In the genomic region with DNA sequence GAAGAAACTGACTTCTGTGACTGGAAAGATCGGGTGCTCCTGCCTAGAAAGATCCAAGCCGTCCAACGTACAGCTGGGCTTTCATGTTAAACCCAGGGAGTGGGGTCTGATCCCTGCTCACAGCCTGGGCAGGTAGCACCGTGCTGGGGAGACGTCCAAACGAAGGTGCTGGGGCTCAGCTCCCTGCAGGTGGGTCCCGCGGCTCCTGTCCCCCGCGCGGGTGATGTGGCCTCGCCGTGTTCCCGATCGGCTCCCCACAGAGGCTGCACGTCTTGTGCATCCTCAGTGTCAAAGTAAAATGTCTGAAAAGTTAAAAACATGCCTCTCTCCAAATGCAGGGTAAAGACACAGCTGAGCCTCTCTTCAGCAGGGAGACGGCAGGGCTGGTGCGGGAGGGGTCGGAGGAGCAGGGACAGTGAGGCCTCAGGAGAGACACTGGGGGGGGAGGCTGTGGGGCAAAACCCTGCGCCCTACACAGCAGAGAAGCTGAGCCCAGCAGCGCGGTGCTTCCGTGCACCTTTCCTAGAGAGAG, we compare ENCODE assay signal across 11 cellular contexts. TPM values are rescaled to one million over a fixed set of nuclear protein-coding genes. Genes with fewer than 3 reads are reported as not detected.
DNase-seq lines count a peak whose midpoint lies in the region; ATAC-seq and TF ChIP-seq lines count a peak whose summit lies in the region.
"Had no signal": no experiment of that assay in that cellular context is flagged by ENCODE, and none has a peak within 500 bp of the region (broad histone marks: within the 10 kb centered on the region; RNA-seq: fewer than 3 reads in every experiment).

No MANE protein-coding gene starts in this region.

- no peak for TF ChIP-seq POLR2A in gastrocnemius medialis (IDR thresholded peaks at IDR 0.05)

- H3K4me3 ChIP-seq in ACC112 (ENCODE audit: low read depth, low read length) (no peak overlapping the region), right atrium auricular region (no peak overlapping the region), gastrocnemius medialis (no peak overlapping the region)

- H3K9me3 ChIP-seq in T-helper 17 cell (ENCODE audit: control insufficient read depth, low read length, poor library complexity, severe bottlenecking) = no peaks in the 10 kb centered on the region
- peaks cover 0 to 10% of the 10 kb centered on the region in 2 donors for H3K9me3 ChIP-seq in right atrium auricular region
- H3K9me3 ChIP-seq in gastrocnemius medialis = no peaks in the 10 kb centered on the region

- H3K36me3 ChIP-seq in ACC112 (ENCODE audit: insufficient read depth, low read length) = no peaks in the 10 kb centered on the region
- no peaks in the 10 kb centered on the region for H3K36me3 ChIP-seq in right atrium auricular region
- no peaks in the 10 kb centered on the region for H3K36me3 ChIP-seq in gastrocnemius medialis

- peak overlapping the region; percentile 50 for H3K4me3 Mint-ChIP-seq in T-helper 17 cell

- ATAC-seq in T-helper 17 cell (no peak), gastrocnemius medialis (no peak)

- DNase-seq in T-helper 17 cell (no peak), right atrium auricular region (ENCODE audit: low spot score) (peak; percentile 36), gastrocnemius medialis (no peak), HuH-7 (ENCODE audit: low spot score) (no peak), NOMO-1 treated with DMSO at 0.1 percent for 48 hours (lab: John Stamatoyannopoulos, UW; ENCODE audit: unreplicated experiment) (no peak), GM13976 (ENCODE audit: low spot score) (no peak)
- no peak for DNase-seq in activated CD4-positive, alpha-beta T cell treated with anti-CD3 and anti-CD28 coated beads for 1 hour
- DNase-seq: amniotic stem cell, natural killer cell, SW 1271 had no signal

- H3K4me1 Mint-ChIP-seq in T-helper 17 cell = peaks cover 7% of the 10 kb centered on the region

- no peak for TF ChIP-seq CTCF in right atrium auricular region (IDR thresholded peaks at IDR 0.05)
- TF ChIP-seq CTCF in gastrocnemius medialis (IDR thresholded peaks at IDR 0.05 in 4 of 5, conservative IDR thresholded peaks at IDR 0.05 in 1 of 5) = no peak
- TF ChIP-seq CTCF in GM13976 (IDR thresholded peaks at IDR 0.05; ENCODE audit: borderline replicate concordance, control extremely low read depth, extremely low read depth, insufficient read depth, missing control alignments) = no peak

- H2AFZ ChIP-seq in ACC112 (ENCODE audit: low read length, unreplicated experiment) = no peak overlapping the region

- no peaks in the 10 kb centered on the region for H3K36me3 Mint-ChIP-seq in T-helper 17 cell (ENCODE audit: low read depth)
- H3K36me3 Mint-ChIP-seq: natural killer cell had no signal

- H3K27ac ChIP-seq in ACC112 (ENCODE audit: low read depth, low read length) (peak overlapping the region; percentile 100), right atrium auricular region (peak overlapping the region; percentile 76 to 83), gastrocnemius medialis (peak overlapping the region; percentile 68 to 78 (median 75))

- H3K27me3 ChIP-seq in ACC112 (ENCODE audit: insufficient read depth, low read length) (no peaks in the 10 kb centered on the region), right atrium auricular region (no peaks in the 10 kb centered on the region), gastrocnemius medialis (peaks cover 21 to 26% (median 21%) of the 10 kb centered on the region in 3 donors)

- in situ Hi-C loops in gastrocnemius medialis (cut with MboI; ENCODE audit: low sequenced_read_pairs in 4 of 4) = no loop called here
- in situ Hi-C loops in GM13976 (cut with MboI; ENCODE audit: low sequenced_read_pairs, unreplicated experiment) = no loop called here

- no peaks in the 10 kb centered on the region for H3K79me2 ChIP-seq in ACC112 (ENCODE audit: control insufficient read depth, insufficient read depth, low read length, unreplicated experiment)

- H3K4me1 ChIP-seq in ACC112 (ENCODE audit: control insufficient read depth, insufficient read depth, low read length, unreplicated experiment) (peaks cover 67% of the 10 kb centered on the region), right atrium auricular region (peaks cover 0 to 39% of the 10 kb centered on the region in 2 donors), gastrocnemius medialis (peaks cover 0 to 3% of the 10 kb centered on the region in 2 donors)

- H3K27ac Mint-ChIP-seq in T-helper 17 cell = peak overlapping the region; percentile 37

- peaks cover 40% of the 10 kb centered on the region for H3K27me3 Mint-ChIP-seq in T-helper 17 cell

- intact Hi-C loops in gastrocnemius medialis (cut with DNase I; ENCODE audit: low total_unique reads) = loop anchor here (5.0 kb wide), 1 partner anchor 85 kb away; no protein-coding TSS in a partner anchor

RNA-seq across cellular contexts. Expression of a gene that starts 40.1 kb away (rescaled TPM):
- total RNA-seq in T-helper 17 cell (10 to 100 TPM; 15.1 to 19.8 TPM), right atrium auricular region (100 to 1,000 TPM; 249 to 252 TPM), gastrocnemius medialis (100 to 1,000 TPM in 2 of 4 donors, 10 to 100 TPM in 2; 44.0 to 141 (median 88.4) TPM)
